ENCODE assay signal across 1 cellular context in genomic region chr1:24351918-24352637, GRCh38.
TF ChIP-seq lines count a peak whose summit lies in the region.

No MANE protein-coding gene starts in this region.

TF ChIP-seq in HEK293, 187 proteins besides CTCF, POLR2A, EP300 and RAD21 (continued from another document):
- TF ChIP-seq, protein P1, sequence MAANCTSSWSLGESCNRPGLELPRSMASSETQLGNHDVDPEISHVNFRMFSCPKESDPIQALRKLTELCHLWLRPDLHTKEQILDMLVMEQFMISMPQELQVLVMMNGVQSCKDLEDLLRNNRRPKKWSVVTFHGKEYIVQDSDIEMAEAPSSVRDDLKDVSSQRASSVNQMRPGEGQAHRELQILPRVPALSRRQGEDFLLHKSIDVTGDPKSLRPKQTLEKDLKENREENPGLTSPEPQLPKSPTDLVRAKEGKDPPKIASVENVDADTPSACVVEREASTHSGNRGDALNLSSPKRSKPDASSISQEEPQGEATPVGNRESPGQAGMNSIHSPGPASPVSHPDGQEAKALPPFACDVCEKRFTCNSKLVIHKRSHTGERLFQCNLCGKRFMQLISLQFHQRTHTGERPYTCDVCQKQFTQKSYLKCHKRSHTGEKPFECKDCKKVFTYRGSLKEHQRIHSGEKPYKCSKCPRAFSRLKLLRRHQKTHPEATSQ (tag by site-specific recombination; IDR thresholded peaks at IDR 0.05), result no peak
- TF ChIP-seq ZNF600 (tag by site-specific recombination; IDR thresholded peaks at IDR 0.05) (peak; percentile 68), ZNF266 (tag by site-specific recombination; IDR thresholded peaks at IDR 0.05; ENCODE audit: low read depth) (no peak), ZNF433 (tag by site-specific recombination; IDR thresholded peaks at IDR 0.05; ENCODE audit: low read depth) (no peak), ZBTB20 (tag by site-specific recombination; IDR thresholded peaks at IDR 0.05) (no peak), ZNF354C (tag by site-specific recombination; IDR thresholded peaks at IDR 0.05; ENCODE audit: borderline replicate concordance, low read depth) (no peak), ZNF138 (tag by site-specific recombination; IDR thresholded peaks at IDR 0.05; ENCODE audit: borderline replicate concordance) (no peak), ZNF10 (tag by site-specific recombination; IDR thresholded peaks at IDR 0.05) (no peak), ZNF830 (tag by site-specific recombination; IDR thresholded peaks at IDR 0.05; ENCODE audit: low read depth) (no peak), ZNF596 (tag by site-specific recombination; IDR thresholded peaks at IDR 0.05) (no peak), SCRT1 (tag by site-specific recombination; IDR thresholded peaks at IDR 0.05; ENCODE audit: borderline replicate concordance) (no peak), ZNF350 (tag by site-specific recombination; IDR thresholded peaks at IDR 0.05) (0 out of 2 replicates have a peak, but pooled peaks have one; percentile 13), ZNF114 (tag by site-specific recombination; IDR thresholded peaks at IDR 0.05) (no peak), ZNF211 (tag by site-specific recombination; IDR thresholded peaks at IDR 0.05; ENCODE audit: low read depth) (no peak), ZSCAN30 (tag by site-specific recombination; IDR thresholded peaks at IDR 0.05) (0 out of 2 replicates have a peak, but pooled peaks have one; percentile 24), ZNF623 (tag by site-specific recombination; IDR thresholded peaks at IDR 0.05) (no peak), PRDM6 (tag by site-specific recombination; IDR thresholded peaks at IDR 0.05) (no peak), ZNF530 (tag by site-specific recombination; IDR thresholded peaks at IDR 0.05; ENCODE audit: low read depth) (no peak), ZNF335 (tag by site-specific recombination; conservative IDR thresholded peaks at IDR 0.05) (peak; percentile 59), ZNF157 (tag by site-specific recombination; IDR thresholded peaks at IDR 0.05) (no peak), KLF9 (tag by site-specific recombination; IDR thresholded peaks at IDR 0.05; ENCODE audit: low read depth) (no peak), ZNF221 (tag by site-specific recombination; IDR thresholded peaks at IDR 0.05; ENCODE audit: borderline replicate concordance) (no peak)
- TF ChIP-seq, protein P2, sequence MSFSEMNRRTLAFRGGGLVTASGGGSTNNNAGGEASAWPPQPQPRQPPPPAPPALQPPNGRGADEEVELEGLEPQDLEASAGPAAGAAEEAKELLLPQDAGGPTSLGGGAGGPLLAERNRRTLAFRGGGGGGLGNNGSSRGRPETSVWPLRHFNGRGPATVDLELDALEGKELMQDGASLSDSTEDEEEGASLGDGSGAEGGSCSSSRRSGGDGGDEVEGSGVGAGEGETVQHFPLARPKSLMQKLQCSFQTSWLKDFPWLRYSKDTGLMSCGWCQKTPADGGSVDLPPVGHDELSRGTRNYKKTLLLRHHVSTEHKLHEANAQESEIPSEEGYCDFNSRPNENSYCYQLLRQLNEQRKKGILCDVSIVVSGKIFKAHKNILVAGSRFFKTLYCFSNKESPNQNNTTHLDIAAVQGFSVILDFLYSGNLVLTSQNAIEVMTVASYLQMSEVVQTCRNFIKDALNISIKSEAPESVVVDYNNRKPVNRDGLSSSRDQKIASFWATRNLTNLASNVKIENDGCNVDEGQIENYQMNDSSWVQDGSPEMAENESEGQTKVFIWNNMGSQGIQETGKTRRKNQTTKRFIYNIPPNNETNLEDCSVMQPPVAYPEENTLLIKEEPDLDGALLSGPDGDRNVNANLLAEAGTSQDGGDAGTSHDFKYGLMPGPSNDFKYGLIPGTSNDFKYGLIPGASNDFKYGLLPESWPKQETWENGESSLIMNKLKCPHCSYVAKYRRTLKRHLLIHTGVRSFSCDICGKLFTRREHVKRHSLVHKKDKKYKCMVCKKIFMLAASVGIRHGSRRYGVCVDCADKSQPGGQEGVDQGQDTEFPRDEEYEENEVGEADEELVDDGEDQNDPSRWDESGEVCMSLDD (tag by site-specific recombination; IDR thresholded peaks at IDR 0.05), result no peak
- TF ChIP-seq, protein P3, sequence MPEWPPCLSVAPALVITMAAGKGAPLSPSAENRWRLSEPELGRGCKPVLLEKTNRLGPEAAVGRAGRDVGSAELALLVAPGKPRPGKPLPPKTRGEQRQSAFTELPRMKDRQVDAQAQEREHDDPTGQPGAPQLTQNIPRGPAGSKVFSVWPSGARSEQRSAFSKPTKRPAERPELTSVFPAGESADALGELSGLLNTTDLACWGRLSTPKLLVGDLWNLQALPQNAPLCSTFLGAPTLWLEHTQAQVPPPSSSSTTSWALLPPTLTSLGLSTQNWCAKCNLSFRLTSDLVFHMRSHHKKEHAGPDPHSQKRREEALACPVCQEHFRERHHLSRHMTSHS (tag by site-specific recombination; IDR thresholded peaks at IDR 0.05), result no peak
